21 cellular contexts compared by ENCODE assay signal in the genomic region with DNA sequence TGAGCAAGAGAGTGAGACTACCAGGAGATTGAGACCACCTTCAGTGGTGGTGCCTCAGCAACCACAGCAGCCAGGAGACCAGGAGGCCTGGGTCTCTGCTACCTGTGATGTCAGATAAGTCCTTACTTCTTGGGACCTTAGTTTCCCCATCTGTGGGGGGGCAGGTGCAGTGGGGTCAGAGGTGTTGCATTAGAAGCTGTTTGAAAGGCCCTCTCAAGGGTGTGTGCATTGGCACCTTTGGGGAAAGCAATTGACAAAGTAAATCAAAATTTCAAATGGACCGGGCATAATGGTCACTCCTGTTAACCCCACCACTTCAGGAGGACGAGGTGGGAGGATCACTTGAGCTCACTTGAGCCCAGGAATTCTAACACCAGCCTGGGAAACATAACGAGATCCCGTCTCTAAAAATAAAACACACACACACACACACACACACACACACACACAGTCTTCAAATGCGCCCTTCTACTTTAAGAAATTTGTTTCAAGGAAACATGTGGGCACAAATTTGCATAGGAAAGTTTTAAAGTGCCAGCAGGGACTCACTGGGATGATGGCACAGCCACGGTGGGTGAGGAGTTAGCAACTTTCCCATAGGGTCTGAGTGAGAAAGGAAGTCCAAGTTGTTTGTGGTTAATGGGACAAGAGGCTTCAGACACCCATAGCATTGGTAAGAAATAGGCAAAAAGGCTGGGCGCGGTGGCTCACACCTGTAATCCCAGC. TPM values are rescaled to one million over a fixed set of nuclear protein-coding genes. Genes with fewer than 3 reads are reported as not detected.
DNase-seq lines count a peak whose midpoint lies in the region; ATAC-seq and TF ChIP-seq lines count a peak whose summit lies in the region.
"Had no signal": no experiment of that assay in that cellular context is flagged by ENCODE, and none has a peak within 500 bp of the region (broad histone marks: within the 10 kb centered on the region; RNA-seq: fewer than 3 reads in every experiment).

No MANE protein-coding gene starts in this region.

- no peak overlapping the region for H3K4me3 Mint-ChIP-seq in immature natural killer cell
- H3K4me3 Mint-ChIP-seq in stimulated activated effector memory CD8-positive, alpha-beta T cell treated with anti-CD3 and anti-CD28 coated beads, Interleukin-12 subunit alpha, Interleukin-12 subunit beta, amount 100 ng/mL, for 72 hours = no peak overlapping the region
- H3K4me3 Mint-ChIP-seq in activated CD8-positive, alpha-beta memory T cell treated with anti-CD3 and anti-CD28 coated beads, Interleukin-2, amount 10 ng/mL, durations not matched to agents 7 days and 5 days = no peak overlapping the region

- peaks cover 0 to 6% (median 3%) of the 10 kb centered on the region in 3 donors for H3K36me3 Mint-ChIP-seq in immature natural killer cell
- H3K36me3 Mint-ChIP-seq in stimulated activated effector memory CD8-positive, alpha-beta T cell treated with anti-CD3 and anti-CD28 coated beads, Interleukin-12 subunit alpha, Interleukin-12 subunit beta, amount 100 ng/mL, for 72 hours = peaks cover 26% of the 10 kb centered on the region
- peaks cover 3% of the 10 kb centered on the region for H3K36me3 Mint-ChIP-seq in activated CD8-positive, alpha-beta memory T cell treated with anti-CD3 and anti-CD28 coated beads, Interleukin-2, amount 10 ng/mL, durations not matched to agents 7 days and 5 days

- intact Hi-C loops in left cardiac atrium (cut with DNase I) (loop anchor here (5.0 to 10.0 kb wide), 2 partner anchors 38 to 74 kb away; a partner anchor contains a TSS), aorta (cut with DNase I) (loop anchor here (5.0 to 10.0 kb wide), 2 partner anchors 38 to 74 kb away; a partner anchor contains a TSS)

- H3K36me3 ChIP-seq in cardiac muscle cell = no peaks in the 10 kb centered on the region
- no peaks in the 10 kb centered on the region for H3K36me3 ChIP-seq in aorta (ENCODE audit: control insufficient read depth in 1 of 2, insufficient read depth in 2 of 2, low read length in 1 of 2)
- H3K36me3 ChIP-seq: adrenal gland, breast epithelium, MG63 had no signal

- peaks cover 13 to 14% of the 10 kb centered on the region in 2 donors for H3K4me1 Mint-ChIP-seq in immature natural killer cell
- H3K4me1 Mint-ChIP-seq in stimulated activated effector memory CD8-positive, alpha-beta T cell treated with anti-CD3 and anti-CD28 coated beads, Interleukin-12 subunit alpha, Interleukin-12 subunit beta, amount 100 ng/mL, for 72 hours = peaks cover 16% of the 10 kb centered on the region
- peaks cover 4% of the 10 kb centered on the region for H3K4me1 Mint-ChIP-seq in activated CD8-positive, alpha-beta memory T cell treated with anti-CD3 and anti-CD28 coated beads, Interleukin-2, amount 10 ng/mL, durations not matched to agents 7 days and 5 days

- H3K4me1 ChIP-seq in cardiac muscle cell (ENCODE audit: low read depth) = peaks cover 35% of the 10 kb centered on the region
- peaks cover 0 to 2% of the 10 kb centered on the region in 2 donors for H3K4me1 ChIP-seq in aorta (ENCODE audit: control insufficient read depth in 1 of 2, insufficient read depth in 2 of 2, low read length in 2 of 2)

- no peak overlapping the region for H3K4me3 ChIP-seq in cardiac muscle cell
- no peak overlapping the region for H3K4me3 ChIP-seq in aorta (ENCODE audit: low read length in 2 of 2)

- H3K27me3 ChIP-seq in cardiac muscle cell (no peaks in the 10 kb centered on the region), aorta (ENCODE audit: control insufficient read depth in 1 of 2, insufficient read depth in 2 of 2, low read length in 1 of 2) (no peaks in the 10 kb centered on the region)
- H3K27me3 ChIP-seq: adrenal gland, breast epithelium, MG63 had no signal

- peak overlapping the region in 4 of 6 donors; percentile 30 to 61 (median 34) for H3K27ac Mint-ChIP-seq in immature natural killer cell
- peak overlapping the region; percentile 34 for H3K27ac Mint-ChIP-seq in stimulated activated effector memory CD8-positive, alpha-beta T cell treated with anti-CD3 and anti-CD28 coated beads, Interleukin-12 subunit alpha, Interleukin-12 subunit beta, amount 100 ng/mL, for 72 hours
- H3K27ac Mint-ChIP-seq in activated CD8-positive, alpha-beta memory T cell treated with anti-CD3 and anti-CD28 coated beads, Interleukin-2, amount 10 ng/mL, durations not matched to agents 7 days and 5 days = no peak overlapping the region

- no peak for TF ChIP-seq CTCF in cardiac muscle cell (IDR thresholded peaks at IDR 0.05; ENCODE audit: low read depth, low read length)

- no peak for DNase-seq in cardiac muscle cell (ENCODE audit: low read depth in 1 of 2, low spot score in 1 of 2)
- no peak for DNase-seq in left cardiac atrium
- peak; percentile 6 for DNase-seq in MV-4-11 (lab: John Stamatoyannopoulos, UW)
- no peak for DNase-seq in immature natural killer cell
- no peak for DNase-seq in stimulated activated effector memory CD8-positive, alpha-beta T cell treated with anti-CD3 and anti-CD28 coated beads, Interleukin-12 subunit alpha, Interleukin-12 subunit beta, amount 100 ng/mL, for 72 hours (ENCODE audit: low spot score in 2 of 2)
- no peak for DNase-seq in activated CD8-positive, alpha-beta memory T cell treated with anti-CD3 and anti-CD28 coated beads, Interleukin-2, amount 10 ng/mL, durations not matched to agents 7 days and 5 days
- no peak for DNase-seq in aorta
- DNase-seq: activated CD4-positive, alpha-beta T cell treated with anti-CD3 and anti-CD28 coated beads for 1 hour; activated CD8-positive, alpha-beta memory T cell treated with anti-CD3 and anti-CD28 coated beads for 24 hours; activated naive CD4-positive, alpha-beta T cell; activated T-cell treated with anti-CD3 and anti-CD28 coated beads, Interleukin-2, amount 50 U/mL, for 4 hours; adrenal gland; C1 segment of cervical spinal cord; MG63; stimulated activated CD4-positive, alpha-beta T cell treated with anti-CD3 and anti-CD28 coated beads, Interleukin-4, amount 100 ng/mL, for 1 hour; stimulated activated naive CD4-positive, alpha-beta T cell treated with Interleukin-2 at 50 U/mL for 16 hours; trophoblast cell had no signal

- H3K27me3 Mint-ChIP-seq in immature natural killer cell (ENCODE audit: low read depth in 3 of 3) = peaks cover 0 to 5% (median 2%) of the 10 kb centered on the region in 3 donors
- H3K27me3 Mint-ChIP-seq in activated CD8-positive, alpha-beta memory T cell treated with anti-CD3 and anti-CD28 coated beads, Interleukin-2, amount 10 ng/mL, durations not matched to agents 7 days and 5 days = peaks cover 3% of the 10 kb centered on the region

- CTCF ChIA-PET in activated CD8-positive, alpha-beta memory T cell treated with anti-CD3 and anti-CD28 coated beads, Interleukin-2, amount 10 ng/mL, durations not matched to agents 7 days and 5 days (lab: Charles Lee) = interaction anchor here (0.8 to 3.5 kb wide), 2 partner anchors 9 to 144 kb away, joined by 3 to 16 read pairs; a partner anchor contains a TSS

- ATAC-seq in left cardiac atrium = no peak
- ATAC-seq in stimulated activated effector memory CD8-positive, alpha-beta T cell treated with anti-CD3 and anti-CD28 coated beads, Interleukin-12 subunit alpha, Interleukin-12 subunit beta, amount 100 ng/mL, for 72 hours = no peak
- no peak for ATAC-seq in activated CD8-positive, alpha-beta memory T cell treated with anti-CD3 and anti-CD28 coated beads, Interleukin-2, amount 10 ng/mL, durations not matched to agents 7 days and 5 days
- no peak for ATAC-seq in aorta (ENCODE audit: low FRiP score)
- no peak for ATAC-seq in HG02610 (IDR thresholded peaks at IDR 0.05; ENCODE audit: unreplicated experiment)
- ATAC-seq: activated T-cell treated with anti-CD3 and anti-CD28 coated beads, Interleukin-2, amount 50 U/mL, for 4 hours had no signal

- peak overlapping the region; percentile 67 for H3K27ac ChIP-seq in cardiac muscle cell
- no peak overlapping the region for H3K27ac ChIP-seq in aorta (ENCODE audit: low read depth in 1 of 2, low read length in 2 of 2)
- H3K27ac ChIP-seq: HL-60 had no signal

- WGBS in aorta, 2 donors = 34 to 41% methylated on average over 8 of the region's 8 CpGs

- no peaks in the 10 kb centered on the region for H3K9me3 ChIP-seq in cardiac muscle cell (ENCODE audit: low read depth)
- H3K9me3 ChIP-seq in aorta (ENCODE audit: control insufficient read depth, low read length) = no peaks in the 10 kb centered on the region
- H3K9me3 ChIP-seq: A549, adrenal gland, breast epithelium, MG63 had no signal

- H3K9me3 Mint-ChIP-seq in immature natural killer cell = no peaks in the 10 kb centered on the region
- no peaks in the 10 kb centered on the region for H3K9me3 Mint-ChIP-seq in stimulated activated effector memory CD8-positive, alpha-beta T cell treated with anti-CD3 and anti-CD28 coated beads, Interleukin-12 subunit alpha, Interleukin-12 subunit beta, amount 100 ng/mL, for 72 hours
- no peaks in the 10 kb centered on the region for H3K9me3 Mint-ChIP-seq in activated CD8-positive, alpha-beta memory T cell treated with anti-CD3 and anti-CD28 coated beads, Interleukin-2, amount 10 ng/mL, durations not matched to agents 7 days and 5 days (ENCODE audit: low read depth)
- H3K9me3 Mint-ChIP-seq: activated T-cell treated with anti-CD3 and anti-CD28 coated beads, Interleukin-2, amount 50 U/mL, for 4 hours had no signal

RNA-seq across cellular contexts. Expression of a gene that starts 1.3 kb away (rescaled TPM):
- 174 and 175 TPM in 2 replicates for total RNA-seq in cardiac muscle cell
- 346 and 413 TPM in 2 replicates for polyA plus RNA-seq in cardiac muscle cell
- total RNA-seq in left cardiac atrium = 100 to 1,000 TPM; 593 to 626 TPM
- polyA plus RNA-seq in immature natural killer cell = 1 to 10 TPM in 1 of 3 donors, under 1 TPM in 1, not detected in 1; 0.12 to 1.0 TPM
- total RNA-seq in activated CD8-positive, alpha-beta memory T cell treated with anti-CD3 and anti-CD28 coated beads, Interleukin-2, amount 10 ng/mL, durations not matched to agents 7 days and 5 days = 10 to 100 TPM; 33.6 to 34.3 TPM
- 10 to 100 TPM; 92.4 to 99.5 TPM for total RNA-seq in aorta
- 100 to 1,000 TPM; 111 to 168 TPM for polyA plus RNA-seq in aorta

RNA-seq across cellular contexts. Expression of a gene that starts 20.6 kb away (rescaled TPM):
- total RNA-seq in cardiac muscle cell = 49.4 and 73.4 TPM in 2 replicates
- 53.0 and 85.2 TPM in 2 replicates for polyA plus RNA-seq in cardiac muscle cell
- total RNA-seq in left cardiac atrium = 10 to 100 TPM; 56.7 to 71.7 TPM
- polyA plus RNA-seq in immature natural killer cell = 10 to 100 TPM; 84.0 to 97.8 (median 94.1) TPM
- total RNA-seq in activated CD8-positive, alpha-beta memory T cell treated with anti-CD3 and anti-CD28 coated beads, Interleukin-2, amount 10 ng/mL, durations not matched to agents 7 days and 5 days = 10 to 100 TPM; 75.7 to 93.5 TPM
- 100 to 1,000 TPM; 103 to 125 TPM for total RNA-seq in aorta
- 100 to 1,000 TPM; 125 to 176 TPM for polyA plus RNA-seq in aorta

RNA-seq across cellular contexts. Expression of a gene that starts 24.4 kb away (rescaled TPM):
- 6.9 and 15.8 TPM in 2 replicates for total RNA-seq in cardiac muscle cell
- polyA plus RNA-seq in cardiac muscle cell = 12.6 and 35.4 TPM in 2 replicates
- 100 to 1,000 TPM; 132 to 392 TPM for total RNA-seq in left cardiac atrium
- 10 to 100 TPM in 1 of 3 donors, 1 to 10 TPM in 2; 7.2 to 12.1 (median 8.6) TPM for polyA plus RNA-seq in immature natural killer cell
- total RNA-seq in activated CD8-positive, alpha-beta memory T cell treated with anti-CD3 and anti-CD28 coated beads, Interleukin-2, amount 10 ng/mL, durations not matched to agents 7 days and 5 days = 10 to 100 TPM; 18.4 to 21.3 TPM
- 100 to 1,000 TPM; 339 to 538 TPM for total RNA-seq in aorta
- 100 to 1,000 TPM in 1 of 2 donors, 10 to 100 TPM in 1; 46.1 to 191 TPM for polyA plus RNA-seq in aorta

RNA-seq across cellular contexts. Expression of a gene that starts 38.0 kb away (rescaled TPM):
- total RNA-seq in cardiac muscle cell (66.2 and 119 TPM in 2 replicates), left cardiac atrium (10 to 100 TPM; 35.8 to 49.9 TPM), aorta (10 to 100 TPM; 34.9 to 46.5 TPM)
- polyA plus RNA-seq in cardiac muscle cell (48.8 and 71.4 TPM in 2 replicates), immature natural killer cell (10 to 100 TPM in 1 of 3 donors, 1 to 10 TPM in 2; 8.7 to 20.1 (median 9.1) TPM), aorta (10 to 100 TPM; 17.7 to 25.5 TPM)
- 10 to 100 TPM; 64.7 to 71.4 TPM for total RNA-seq in activated CD8-positive, alpha-beta memory T cell treated with anti-CD3 and anti-CD28 coated beads, Interleukin-2, amount 10 ng/mL, durations not matched to agents 7 days and 5 days

RNA-seq across cellular contexts. Expression of a gene that starts 51.8 kb away (rescaled TPM):
- total RNA-seq in cardiac muscle cell (0.89 and 1.7 TPM in 2 replicates), left cardiac atrium (under 1 TPM; 0.50 to 0.99 TPM), aorta (1 to 10 TPM; 3.0 TPM)
- polyA plus RNA-seq in cardiac muscle cell (3.4 and 3.5 TPM in 2 replicates), immature natural killer cell (under 1 TPM in 2 of 3 donors, not detected in 1; 0.14 to 0.18 TPM), aorta (1 to 10 TPM; 1.4 to 4.5 TPM)
- 1 to 10 TPM; 1.8 to 2.6 TPM for total RNA-seq in activated CD8-positive, alpha-beta memory T cell treated with anti-CD3 and anti-CD28 coated beads, Interleukin-2, amount 10 ng/mL, durations not matched to agents 7 days and 5 days
